Comparison of ENCODE assay signal across 15 cellular contexts in genomic region chr18:28512357-28512756, GRCh38.
DNase-seq lines count a peak whose midpoint lies in the region; ATAC-seq and TF ChIP-seq lines count a peak whose summit lies in the region.
"Had no signal": no experiment of that assay in that cellular context is flagged by ENCODE, and none has a peak within 500 bp of the region (broad histone marks: within the 10 kb centered on the region; RNA-seq: fewer than 3 reads in every experiment).

No MANE protein-coding gene starts in this region.

- H3K27ac Mint-ChIP-seq in HFFc6 (peak overlapping the region; percentile 77), immature natural killer cell (no peak overlapping the region)
- H3K27ac Mint-ChIP-seq: activated CD8-positive, alpha-beta T cell treated with anti-CD3 and anti-CD28 coated beads, Interleukin-2, amount 10 ng/mL, durations not matched to agents 7 days and 5 days; activated naive CD4-positive, alpha-beta T cell treated with anti-CD3 and anti-CD28 coated beads, Interleukin-2, amount 50 U/mL, for 24 hours had no signal

- peak overlapping the region; percentile 81 for H3K4me3 Mint-ChIP-seq in HFFc6
- peak overlapping the region in 1 of 5 donors; percentile 11 for H3K4me3 Mint-ChIP-seq in immature natural killer cell
- H3K4me3 Mint-ChIP-seq: activated CD8-positive, alpha-beta T cell treated with anti-CD3 and anti-CD28 coated beads, Interleukin-2, amount 10 ng/mL, durations not matched to agents 7 days and 5 days; activated naive CD4-positive, alpha-beta T cell treated with anti-CD3 and anti-CD28 coated beads, Interleukin-2, amount 50 U/mL, for 24 hours had no signal

- H3K9me3 ChIP-seq in DND-41 (ENCODE audit: insufficient read depth, low read length, severe bottlenecking) (no peaks in the 10 kb centered on the region), left ventricle myocardium inferior (replicated peaks) (no peaks in the 10 kb centered on the region)
- H3K9me3 ChIP-seq: BE2C had no signal

- no peaks in the 10 kb centered on the region for H3K27me3 Mint-ChIP-seq in HFFc6 (ENCODE audit: insufficient read depth)
- H3K27me3 Mint-ChIP-seq in immature natural killer cell (ENCODE audit: low read depth in 3 of 3) = no peaks in the 10 kb centered on the region
- H3K27me3 Mint-ChIP-seq: activated naive CD4-positive, alpha-beta T cell treated with anti-CD3 and anti-CD28 coated beads, Interleukin-2, amount 50 U/mL, for 24 hours had no signal

- H3K9me3 Mint-ChIP-seq in HFFc6 = no peaks in the 10 kb centered on the region
- peaks cover 0 to 7% (median 1%) of the 10 kb centered on the region in 6 donors for H3K9me3 Mint-ChIP-seq in immature natural killer cell

- peak overlapping the region; percentile 57 for H3K4me2 ChIP-seq in DND-41 (ENCODE audit: insufficient read depth, low read length)

- TF ChIP-seq CTCF in DND-41 (IDR thresholded peaks at IDR 0.05; ENCODE audit: borderline replicate concordance, extremely low read depth, low read length, poor library complexity, severe bottlenecking) (no peak), HFFc6 (IDR thresholded peaks at IDR 0.05) (no peak), left ventricle myocardium inferior (IDR thresholded peaks at IDR 0.05; ENCODE audit: borderline replicate concordance) (no peak)

- H3K9ac ChIP-seq in DND-41 (ENCODE audit: low read depth, low read length) = peak overlapping the region; percentile 22

- intact Hi-C loops in left ventricle myocardium inferior (cut with micrococcal nuclease) = no loop called here

- H3K36me3 Mint-ChIP-seq in HFFc6 (ENCODE audit: low read depth) (no peaks in the 10 kb centered on the region), immature natural killer cell (peaks cover 0 to 4% (median 0%) of the 10 kb centered on the region in 3 donors)
- H3K36me3 Mint-ChIP-seq: activated naive CD4-positive, alpha-beta T cell treated with anti-CD3 and anti-CD28 coated beads, Interleukin-2, amount 50 U/mL, for 24 hours had no signal

- H2AFZ ChIP-seq in DND-41 (ENCODE audit: low read depth, low read length) = peak overlapping the region; percentile 83

- H3K79me2 ChIP-seq in DND-41 (ENCODE audit: insufficient read depth, low read length) = no peaks in the 10 kb centered on the region

- H3K36me3 ChIP-seq in DND-41 (ENCODE audit: insufficient read depth, low read length) = no peaks in the 10 kb centered on the region
- no peaks in the 10 kb centered on the region for H3K36me3 ChIP-seq in left ventricle myocardium inferior
- H3K36me3 ChIP-seq: BE2C had no signal

- DNase-seq in DND-41 (peak; percentile 46), HFFc6 (no peak), RPMI7951 (ENCODE audit: low read depth) (peak; percentile 54), left ventricle myocardium inferior (no peak), 8988T (no peak), cerebellar nuclear complex (lab: John Stamatoyannopoulos, UW) (no peak), immature natural killer cell (no peak)
- DNase-seq: activated CD8-positive, alpha-beta T cell treated with anti-CD3 and anti-CD28 coated beads, Interleukin-2, amount 10 ng/mL, durations not matched to agents 7 days and 5 days; BE2C; foreskin melanocyte; NCI-H69; nucleus accumbens; T-helper 1 cell had no signal

- peak overlapping the region; percentile 27 for H3K27ac ChIP-seq in DND-41 (ENCODE audit: low read length)
- H3K27ac ChIP-seq in left ventricle myocardium inferior (replicated peaks) = no peak overlapping the region

- H4K20me1 ChIP-seq in DND-41 (ENCODE audit: insufficient read depth, low read length) = no peaks in the 10 kb centered on the region

- H3K27me3 ChIP-seq in DND-41 (ENCODE audit: insufficient read depth, low read length, poor library complexity) = no peaks in the 10 kb centered on the region
- H3K27me3 ChIP-seq in left ventricle myocardium inferior (ENCODE audit: low read depth) = no peaks in the 10 kb centered on the region
- H3K27me3 ChIP-seq: BE2C had no signal

- H3K4me3 ChIP-seq in DND-41 (ENCODE audit: low read depth in 1 of 2, low read length in 2 of 2) = peak overlapping the region in 1 of 2 experiments; percentile 3; a peak in 2 of 4 replicates
- H3K4me3 ChIP-seq in left ventricle myocardium inferior = peak overlapping the region; percentile 39

- H3K4me1 ChIP-seq in DND-41 (ENCODE audit: insufficient read depth, low read length) (peaks cover 19% of the 10 kb centered on the region), left ventricle myocardium inferior (peaks cover 3% of the 10 kb centered on the region)
- H3K4me1 ChIP-seq: BE2C had no signal

- peaks cover 62% of the 10 kb centered on the region for H3K4me1 Mint-ChIP-seq in HFFc6 (ENCODE audit: low read depth)
- peaks cover 6 to 9% of the 10 kb centered on the region in 2 donors for H3K4me1 Mint-ChIP-seq in immature natural killer cell
- H3K4me1 Mint-ChIP-seq: activated naive CD4-positive, alpha-beta T cell treated with anti-CD3 and anti-CD28 coated beads, Interleukin-2, amount 50 U/mL, for 24 hours had no signal

- ATAC-seq in DND-41 (ENCODE audit: insufficient read depth, low read depth) (peak; percentile 97), GM21529 (IDR thresholded peaks at IDR 0.05; ENCODE audit: unreplicated experiment) (no peak)
- ATAC-seq: activated CD8-positive, alpha-beta T cell treated with anti-CD3 and anti-CD28 coated beads, Interleukin-2, amount 10 ng/mL, durations not matched to agents 7 days and 5 days had no signal

Comparison
In these comparisons a context has a peak if more than half of its experiments do, and no peak if none do; other contexts are left out.
1. DNase-seq: peak in DND-41 (single experiment) and RPMI7951 (single experiment); none in HFFc6 (single experiment), left ventricle myocardium inferior (single experiment), 8988T (single experiment), cerebellar nuclear complex (0 of 2) and immature natural killer cell (0 of 3).